Comparison of ENCODE assay signal across 8 cellular contexts in genomic region chr6:106512048-106512957, GRCh38.
DNase-seq lines count a peak whose midpoint lies in the region; ATAC-seq, FAIRE-seq and TF ChIP-seq lines count a peak whose summit lies in the region.

No MANE protein-coding gene starts in this region.

- H3K9me3 ChIP-seq in KOPT-K1 (ENCODE audit: insufficient read depth, low read length, poor library complexity, severe bottlenecking) (no peaks in the 10 kb centered on the region), HepG2 (ENCODE audit: low read length) (no peaks in the 10 kb centered on the region)

- DNase-seq in GM04504 (ENCODE audit: low read depth): peak; percentile 30
- no peak for DNase-seq in choroid plexus epithelial cell (ENCODE audit: low read depth)
- peak; percentile 68 for DNase-seq in HepG2 (ENCODE audit: low spot score)
- peak in 2 of 3 donors; percentile 41 to 59 for DNase-seq in stimulated activated CD4-positive, alpha-beta T cell treated with anti-CD3 and anti-CD28 coated beads, TNF-alpha, amount 100 ng/mL, for 1 hour (ENCODE audit: low read depth in 3 of 3, low spot score in 1 of 3)
- no peak for DNase-seq in A172 (ENCODE audit: low spot score)

- peaks cover 56% of the 10 kb centered on the region for H3K4me1 ChIP-seq in HepG2 (ENCODE audit: insufficient read depth, low read length)

- peak overlapping the region; percentile 96 for H3K27ac ChIP-seq in KOPT-K1 (ENCODE audit: low read depth, low read length, poor library complexity, severe bottlenecking)
- H3K27ac ChIP-seq in HepG2 (ENCODE audit: extremely low read length, insufficient read depth, low read length): peak overlapping the region; percentile 84

- no CpG with 5 or more reads among the region's 90 CpGs for WGBS in HepG2 (ENCODE audit: low lambda C conversion rate)

- peaks cover 0 to 13% of the 10 kb centered on the region in 2 experiments; a peak in 4 of 5 replicates for H3K27me3 ChIP-seq in HepG2 (ENCODE audit: control insufficient read depth in 1 of 2, insufficient read depth in 2 of 2, low read length in 2 of 2)

- ATAC-seq in GM21737 (IDR thresholded peaks at IDR 0.05; ENCODE audit: unreplicated experiment): peak; percentile 51
- ATAC-seq in HepG2: peak; percentile 83

- H4K20me1 ChIP-seq in HepG2 (ENCODE audit: insufficient read depth, low read length): no peaks in the 10 kb centered on the region

- CTCF ChIA-PET in HepG2 (lab: Yijun Ruan, JAX; ENCODE audit: low intra/inter-chr PET ratio, low total read pairs): interaction anchor here (1.4 kb wide), 1 partner anchor 54 kb away, joined by 3 read pairs; no protein-coding TSS in a partner anchor

- no peak; the same call in none of the 2 replicates for TF ChIP-seq RAD21 in HepG2 (CRISPR knock-in tag; IDR thresholded peaks at IDR 0.05)

- H3K79me2 ChIP-seq in HepG2 (ENCODE audit: insufficient read depth, low read length): peaks cover 32% of the 10 kb centered on the region

- H3K4me3 ChIP-seq in WI38 (ENCODE audit: low read depth, low read length) (peak overlapping the region; percentile 75), choroid plexus epithelial cell (ENCODE audit: low read depth, low read length) (peak overlapping the region; percentile 77), HepG2 (replicated peaks in 1 of 3; ENCODE audit: insufficient read depth in 1 of 3, low read depth in 2 of 3, low read length in 3 of 3) (peak overlapping the region; percentile 67 to 79 (median 68))

- H3K36me3 ChIP-seq in KOPT-K1 (ENCODE audit: insufficient read depth, low read length) (no peaks in the 10 kb centered on the region), HepG2 (replicated peaks in 1 of 2; ENCODE audit: control insufficient read depth in 1 of 2, insufficient read depth in 2 of 2, low read length in 2 of 2) (no peaks in the 10 kb centered on the region)

- no TSS peak for BruUV-seq in HepG2 (replicated peaks; lab: Mats Ljungman, UMichigan)

- TF ChIP-seq EP300 in HepG2 (IDR thresholded peaks at IDR 0.05; ENCODE audit: low read depth in 2 of 2, low read length in 2 of 2) (peak in 1 of 2 experiments; percentile 20; a peak in 1 of 4 replicates), HepG2 (CRISPR knock-in tag; IDR thresholded peaks at IDR 0.05; ENCODE audit: borderline replicate concordance) (no peak)

- TF ChIP-seq CTCF in WI38 (IDR thresholded peaks at IDR 0.05; ENCODE audit: low read depth, low read length) (no peak), choroid plexus epithelial cell (conservative IDR thresholded peaks at IDR 0.05; ENCODE audit: low read depth, low read length) (peak; percentile 44), HepG2 (CRISPR knock-in tag; IDR thresholded peaks at IDR 0.05) (peak; percentile 61)

- H3K9ac ChIP-seq in HepG2 (ENCODE audit: insufficient read depth, low read depth, low read length): peak overlapping the region; percentile 83

- TF ChIP-seq POLR2A in HepG2 (IDR thresholded peaks at IDR 0.05; ENCODE audit: insufficient read depth in 1 of 2, low read depth in 2 of 2, low read length in 2 of 2): peak; percentile 68 to 74

- no peak overlapping the region for H2AFZ ChIP-seq in HepG2 (ENCODE audit: low read length)

- H3K4me2 ChIP-seq in HepG2 (ENCODE audit: low read depth, low read length): peak overlapping the region; percentile 98

- intact Hi-C loops in HepG2 (cut with micrococcal nuclease; ENCODE audit: unreplicated experiment): loop anchor here (5.0 kb wide), 2 partner anchors 35 to 175 kb away; no protein-coding TSS in a partner anchor

- FAIRE-seq in HepG2 (lab: Jason Lieb, UNC): peak; percentile 36

- in situ Hi-C loops in HepG2 (cut with HindIII; ENCODE audit: extremely low pct_ligation_motif_present, low pct_unique_long_range_greater_than_20kb): no loop called here

- POLR2A ChIA-PET in HepG2 (lab: Yijun Ruan, JAX): interaction anchor here (0.7 to 1.3 kb wide), 3 partner anchors 11 to 981 kb away, joined by 3 read pairs; no protein-coding TSS in a partner anchor

TF ChIP-seq in HepG2, 621 proteins besides CTCF, POLR2A, EP300 and RAD21 (continues in another document):
- TF ChIP-seq TFDP2 (CRISPR knock-in tag; IDR thresholded peaks at IDR 0.05) (peak; percentile 83), PCBP1 (IDR thresholded peaks at IDR 0.05; ENCODE audit: borderline replicate concordance, low read depth, low read length) (no peak), ZNF891 (CRISPR knock-in tag; IDR thresholded peaks at IDR 0.05) (no peak), BRCA1 (CRISPR knock-in tag; IDR thresholded peaks at IDR 0.05) (0 out of 2 replicates have a peak, but pooled peaks have one; percentile 49), ZNF513 (CRISPR knock-in tag; conservative IDR thresholded peaks at IDR 0.05) (no peak), SNAPC4 (CRISPR knock-in tag; IDR thresholded peaks at IDR 0.05) (peak; percentile 74; the same call in 1 of the 2 replicates), TBX3 (IDR thresholded peaks at IDR 0.05; ENCODE audit: borderline replicate concordance) (peak; percentile 58; the same call in 1 of the 2 replicates), LCORL (IDR thresholded peaks at IDR 0.05) (no peak), LCORL (CRISPR knock-in tag; IDR thresholded peaks at IDR 0.05) (peak; percentile 31; the same call in 1 of the 2 replicates), JUN (CRISPR knock-in tag; IDR thresholded peaks at IDR 0.05) (no peak), WIZ (CRISPR knock-in tag; IDR thresholded peaks at IDR 0.05) (no peak), POGZ (CRISPR knock-in tag; IDR thresholded peaks at IDR 0.05) (peak; percentile 85), IRX3 (CRISPR knock-in tag; IDR thresholded peaks at IDR 0.05; ENCODE audit: borderline replicate concordance, low read depth) (no peak), GPBP1L1 (CRISPR knock-in tag; IDR thresholded peaks at IDR 0.05) (no peak)

Comparison
In these comparisons a context has a peak if more than half of its experiments do, and no peak if none do; other contexts are left out.
1. DNase-seq: peak in GM04504 (single experiment), HepG2 (single experiment) and stimulated activated CD4-positive, alpha-beta T cell treated with anti-CD3 and anti-CD28 coated beads, TNF-alpha, amount 100 ng/mL, for 1 hour (2 of 3); none in choroid plexus epithelial cell (single experiment) and A172 (single experiment).
2. Peak in every context shown above with its lines, with median percentiles within 50 percentile points of each other: H3K4me3 ChIP-seq.